18 cellular contexts compared by ENCODE assay signal in the genomic region with DNA sequence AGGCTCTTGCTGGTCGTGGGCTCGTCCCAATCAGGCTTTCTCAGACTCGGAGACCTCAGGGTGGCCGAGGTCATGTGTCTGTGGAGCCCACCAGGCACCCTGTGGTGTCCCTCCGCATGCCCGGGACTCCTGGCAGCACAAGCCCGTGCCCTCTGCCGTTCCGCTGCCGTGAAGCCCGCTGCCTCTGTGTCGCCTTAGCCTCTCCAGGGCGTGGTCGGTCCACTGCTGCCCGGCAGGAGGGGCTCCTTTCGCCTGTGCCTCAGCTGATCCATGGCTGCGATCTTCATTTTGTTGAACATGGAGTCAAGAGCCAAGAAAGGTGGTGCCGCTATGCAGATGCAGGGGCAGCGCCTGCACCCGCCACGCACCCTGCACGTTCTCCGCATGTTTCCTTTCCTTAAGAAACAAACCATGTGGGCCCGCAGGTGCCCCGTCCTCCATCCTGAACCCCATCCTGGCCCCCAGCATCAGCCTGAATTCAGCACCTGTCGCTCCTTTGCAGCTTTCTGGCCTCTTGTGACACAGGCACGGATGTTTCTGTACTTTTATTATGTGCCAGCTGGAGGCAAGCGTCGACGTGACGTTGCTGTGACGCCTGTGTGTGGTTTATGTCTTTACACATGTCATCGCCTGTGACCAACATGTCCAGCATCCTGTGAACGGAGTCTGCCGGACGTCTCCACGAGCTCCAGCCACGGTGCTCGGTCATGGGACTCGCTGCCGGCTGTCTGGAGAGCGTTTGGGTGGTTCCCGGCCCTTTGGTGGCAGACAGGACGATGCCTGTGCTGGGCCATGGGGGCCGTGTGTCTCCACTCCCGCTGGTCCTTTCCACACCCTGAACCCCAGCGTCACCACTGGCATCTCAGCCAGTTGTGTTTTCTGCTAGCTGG.
DNase-seq lines count a peak whose midpoint lies in the region; ATAC-seq and TF ChIP-seq lines count a peak whose summit lies in the region.
"Had no signal": no experiment of that assay in that cellular context is flagged by ENCODE, and none has a peak within 500 bp of the region (broad histone marks: within the 10 kb centered on the region; RNA-seq: fewer than 3 reads in every experiment).

No MANE protein-coding gene starts in this region.

- in situ Hi-C loops in G401 (cut with HindIII; ENCODE audit: low sequenced_read_pairs) = no loop called here

- no peaks in the 10 kb centered on the region for H3K4me1 Mint-ChIP-seq in endodermal cell
- H3K4me1 Mint-ChIP-seq in nephron progenitor cell = peaks cover 48% of the 10 kb centered on the region

- H3K27ac Mint-ChIP-seq in endodermal cell = no peak overlapping the region
- no peak overlapping the region for H3K27ac Mint-ChIP-seq in nephron progenitor cell
- H3K27ac Mint-ChIP-seq: activated CD8-positive, alpha-beta T cell treated with anti-CD3 and anti-CD28 coated beads for 36 hours had no signal

- H3K27me3 Mint-ChIP-seq in endodermal cell (ENCODE audit: insufficient read depth) (no peaks in the 10 kb centered on the region), nephron progenitor cell (ENCODE audit: low read depth, poor library complexity) (peaks cover 3% of the 10 kb centered on the region)
- H3K27me3 Mint-ChIP-seq: activated CD8-positive, alpha-beta T cell treated with anti-CD3 and anti-CD28 coated beads for 36 hours had no signal

- 93 to 95% methylated on average over 37 to 47 of the region's 47 CpGs for WGBS in endodermal cell (ENCODE audit: insufficient coverage in 1 of 2, insufficient read length in 1 of 2), 2 experiments

- ATAC-seq in HG03045 (IDR thresholded peaks at IDR 0.05; ENCODE audit: unreplicated experiment) = no peak
- ATAC-seq: activated CD8-positive, alpha-beta T cell treated with anti-CD3 and anti-CD28 coated beads for 36 hours had no signal

- H3K27ac ChIP-seq in SJSA1 (peak overlapping the region; percentile 80; the same call in 1 of the 2 replicates), endodermal cell (ENCODE audit: low read depth, low read length) (no peak overlapping the region), temporal lobe (ENCODE audit: low read depth, low read length) (peak overlapping the region; percentile 93)
- H3K27ac ChIP-seq: thoracic aorta had no signal

- H3K36me3 ChIP-seq in SJSA1 (peaks cover 48% of the 10 kb centered on the region), endodermal cell (ENCODE audit: control insufficient read depth, insufficient read depth, low read length) (no peaks in the 10 kb centered on the region)

- H3K9ac ChIP-seq in endodermal cell (ENCODE audit: extremely low read depth, low read length, poor library complexity, severe bottlenecking) = no peak overlapping the region

- H3K4me3 Mint-ChIP-seq in endodermal cell = no peak overlapping the region
- H3K4me3 Mint-ChIP-seq in nephron progenitor cell = no peak overlapping the region
- H3K4me3 Mint-ChIP-seq: activated CD8-positive, alpha-beta T cell treated with anti-CD3 and anti-CD28 coated beads for 36 hours had no signal

- H3K36me3 Mint-ChIP-seq in endodermal cell (ENCODE audit: low read depth) (peaks cover 19% of the 10 kb centered on the region), nephron progenitor cell (ENCODE audit: low read depth) (no peaks in the 10 kb centered on the region)

- H3K4me3 ChIP-seq in SJSA1 = no peak overlapping the region
- H3K4me3 ChIP-seq in endodermal cell (ENCODE audit: low read length) = no peak overlapping the region
- H3K4me3 ChIP-seq: lung, thoracic aorta had no signal

- H3K4me1 ChIP-seq in SJSA1 (replicated peaks) (peaks cover 49% of the 10 kb centered on the region), endodermal cell (ENCODE audit: control insufficient read depth, insufficient read depth, low read length) (no peaks in the 10 kb centered on the region)

- H3K9me3 Mint-ChIP-seq in endodermal cell = no peaks in the 10 kb centered on the region
- no peaks in the 10 kb centered on the region for H3K9me3 Mint-ChIP-seq in nephron progenitor cell

- no peaks in the 10 kb centered on the region for H3K27me3 ChIP-seq in SJSA1 (replicated peaks)
- H3K27me3 ChIP-seq in endodermal cell (ENCODE audit: control insufficient read depth, insufficient read depth, low read length, poor library complexity, severe bottlenecking) = no peaks in the 10 kb centered on the region

- no peaks in the 10 kb centered on the region for H3K9me3 ChIP-seq in SJSA1 (replicated peaks)
- peaks cover 3% of the 10 kb centered on the region for H3K9me3 ChIP-seq in endodermal cell (ENCODE audit: control insufficient read depth, low read length)
- H3K9me3 ChIP-seq: thoracic aorta had no signal

- TF ChIP-seq CTCF in endodermal cell (conservative IDR thresholded peaks at IDR 0.05) (no peak), nephron progenitor cell (IDR thresholded peaks at IDR 0.05) (no peak)

- DNase-seq in SJSA1 (ENCODE audit: low read depth in 1 of 2, low spot score in 2 of 2) = no peak
- DNase-seq in endodermal cell = peak; percentile 41
- DNase-seq in nephron progenitor cell = peak; percentile 0
- DNase-seq in hypothalamus (lab: John Stamatoyannopoulos, UW) = no peak
- no peak for DNase-seq in G401 (ENCODE audit: low spot score)
- DNase-seq: activated CD4-positive, CD25-positive, alpha-beta regulatory T cell treated with anti-CD3 and anti-CD28 coated beads, Interleukin-2, amount 50 U/mL, for 72 hours; activated CD8-positive, alpha-beta T cell treated with anti-CD3 and anti-CD28 coated beads for 36 hours; activated naive CD4-positive, alpha-beta T cell; activated T-cell treated with anti-CD3 and anti-CD28 coated beads, Interleukin-2, amount 50 U/mL, for 1 hour; Kasumi-1; NCI-H187 treated with DMSO at 0.1 percent for 48 hours; NCI-H2227 treated with DMSO at 0.1 percent for 48 hours; NCI-H748 treated with DMSO at 0.1 percent for 48 hours; SHP77 had no signal

Comparison
In these comparisons a context has a peak if more than half of its experiments do, and no peak if none do; other contexts are left out.
1. DNase-seq: peak in endodermal cell (single experiment) and nephron progenitor cell (single experiment); none in SJSA1 (0 of 2), hypothalamus (0 of 51) and G401 (single experiment).